ENCODE assay signal across 32 cellular contexts in genomic region chr14:71405676-71406075, GRCh38.
"Had no signal": no experiment of that assay in that cellular context is flagged by ENCODE, and none has a peak within 500 bp of the region (broad histone marks: within the 10 kb centered on the region; RNA-seq: fewer than 3 reads in every experiment).

No MANE protein-coding gene starts in this region.

- H3K27me3 ChIP-seq: body of pancreas, MG63 had no signal

- H3K27ac ChIP-seq: body of pancreas, PC-9 had no signal

- H3K4me3 ChIP-seq: body of pancreas, MG63, PC-9 had no signal

- H3K4me3 Mint-ChIP-seq: activated CD4-positive, alpha-beta T cell treated with anti-CD3 and anti-CD28 coated beads, Interleukin-2, amount 10 ng/mL, durations not matched to agents 24 days and 14 days; activated CD8-positive, alpha-beta T cell treated with anti-CD3 and anti-CD28 coated beads for 36 hours; activated naive CD4-positive, alpha-beta T cell treated with anti-CD3 and anti-CD28 coated beads, Interleukin-2, amount 50 U/mL, for 24 hours; activated naive CD8-positive, alpha-beta T cell treated with anti-CD3 and anti-CD28 coated beads, Interleukin-2, amount 10 ng/mL, durations not matched to agents 7 days and 5 days; activated T-cell treated with anti-CD3 and anti-CD28 coated beads, Interleukin-2, amount 50 U/mL, for 72 hours; activated T-helper 17 cell treated with anti-CD3 and anti-CD28 coated beads, Interleukin-2, amount 50 U/mL, for 72 hours; T-helper 1 cell treated with Interleukin-12 subunit alpha and Interleukin-12 subunit beta and Interleukin-4 antibody, amounts not matched to agents 30 μg/mL and 1 μg/mL, for 36 hours; T-helper 2 cell treated with Interferon-gamma antibody and Interleukin-4, amounts not matched to agents 5 μg/mL and 100 μg/mL, for 36 hours had no signal

- H3K9me3 ChIP-seq: body of pancreas, MG63 had no signal

- FAIRE-seq: astrocyte, bronchial epithelial cell, RCC 7860, TTC549 had no signal

- H2AFZ ChIP-seq: PC-9 had no signal

- ATAC-seq: activated CD8-positive, alpha-beta T cell treated with anti-CD3 and anti-CD28 coated beads for 36 hours; activated T-cell treated with anti-CD3 and anti-CD28 coated beads, Interleukin-2, amount 50 U/mL, for 72 hours; activated T-helper 17 cell treated with anti-CD3 and anti-CD28 coated beads, Interleukin-2, amount 50 U/mL, for 72 hours; body of pancreas had no signal

- H3K27me3 Mint-ChIP-seq: activated CD4-positive, alpha-beta T cell treated with anti-CD3 and anti-CD28 coated beads, Interleukin-2, amount 10 ng/mL, durations not matched to agents 24 days and 14 days; activated CD8-positive, alpha-beta T cell treated with anti-CD3 and anti-CD28 coated beads for 36 hours; activated naive CD4-positive, alpha-beta T cell treated with anti-CD3 and anti-CD28 coated beads, Interleukin-2, amount 50 U/mL, for 24 hours; activated naive CD8-positive, alpha-beta T cell treated with anti-CD3 and anti-CD28 coated beads, Interleukin-2, amount 10 ng/mL, durations not matched to agents 7 days and 5 days; activated T-helper 17 cell treated with anti-CD3 and anti-CD28 coated beads, Interleukin-2, amount 50 U/mL, for 72 hours had no signal

- H3K4me2 ChIP-seq: PC-9 had no signal

- H3K27ac Mint-ChIP-seq: activated CD8-positive, alpha-beta T cell treated with anti-CD3 and anti-CD28 coated beads for 36 hours; activated naive CD4-positive, alpha-beta T cell treated with anti-CD3 and anti-CD28 coated beads, Interleukin-2, amount 50 U/mL, for 24 hours; activated naive CD8-positive, alpha-beta T cell treated with anti-CD3 and anti-CD28 coated beads, Interleukin-2, amount 10 ng/mL, durations not matched to agents 7 days and 5 days; activated T-cell treated with anti-CD3 and anti-CD28 coated beads, Interleukin-2, amount 50 U/mL, for 72 hours; activated T-helper 17 cell treated with anti-CD3 and anti-CD28 coated beads, Interleukin-2, amount 50 U/mL, for 72 hours; T-helper 1 cell treated with Interleukin-12 subunit alpha and Interleukin-12 subunit beta and Interleukin-4 antibody, amounts not matched to agents 30 μg/mL and 1 μg/mL, for 36 hours; T-helper 2 cell treated with Interferon-gamma antibody and Interleukin-4, amounts not matched to agents 5 μg/mL and 100 μg/mL, for 36 hours had no signal

- DNase-seq: activated CD4-positive, alpha-beta T cell treated with anti-CD3 and anti-CD28 coated beads, Interleukin-2, amount 10 ng/mL, durations not matched to agents 24 days and 14 days; activated CD4-positive, alpha-beta T cell treated with anti-CD3 and anti-CD28 coated beads, Interleukin-2, amount 50 U/mL, for 4 hours; activated CD8-positive, alpha-beta T cell treated with anti-CD3 and anti-CD28 coated beads for 36 hours; activated effector memory CD4-positive, alpha-beta T cell treated with anti-CD3 and anti-CD28 coated beads, Interleukin-2, amount 50 U/mL, for 16 hours; activated naive CD4-positive, alpha-beta T cell; activated naive CD8-positive, alpha-beta T cell treated with anti-CD3 and anti-CD28 coated beads, Interleukin-2, amount 10 ng/mL, durations not matched to agents 7 days and 5 days; activated T-cell treated with anti-CD3 and anti-CD28 coated beads, Interleukin-2, amount 50 U/mL, for 1 hour; activated T-cell treated with anti-CD3 and anti-CD28 coated beads, Interleukin-2, amount 50 U/mL, for 72 hours; body of pancreas; caudate nucleus; cerebellar nuclear complex; Karpas-422; KBM-7; MG63; NCI-H1048; NCI-H1105 treated with DMSO at 0.1 percent for 48 hours; NCI-H1436; NCI-H1694; NCI-H1930; NCI-H2081 treated with DMSO at 0.1 percent for 48 hours; NCI-H345; NCI-H524 treated with DMSO at 0.1 percent for 48 hours; PC-9; Right ventricle myocardium superior had no signal

- H3K36me3 ChIP-seq: MG63 had no signal

- H3K9me3 Mint-ChIP-seq: activated CD4-positive, alpha-beta T cell treated with anti-CD3 and anti-CD28 coated beads, Interleukin-2, amount 10 ng/mL, durations not matched to agents 24 days and 14 days; activated CD8-positive, alpha-beta T cell treated with anti-CD3 and anti-CD28 coated beads for 36 hours; activated naive CD4-positive, alpha-beta T cell treated with anti-CD3 and anti-CD28 coated beads, Interleukin-2, amount 50 U/mL, for 24 hours; activated naive CD8-positive, alpha-beta T cell treated with anti-CD3 and anti-CD28 coated beads, Interleukin-2, amount 10 ng/mL, durations not matched to agents 7 days and 5 days; activated T-cell treated with anti-CD3 and anti-CD28 coated beads, Interleukin-2, amount 50 U/mL, for 72 hours; activated T-helper 17 cell treated with anti-CD3 and anti-CD28 coated beads, Interleukin-2, amount 50 U/mL, for 72 hours; T-helper 1 cell treated with Interleukin-12 subunit alpha and Interleukin-12 subunit beta and Interleukin-4 antibody, amounts not matched to agents 30 μg/mL and 1 μg/mL, for 36 hours; T-helper 2 cell treated with Interferon-gamma antibody and Interleukin-4, amounts not matched to agents 5 μg/mL and 100 μg/mL, for 36 hours had no signal
